Comparison of ENCODE assay signal across 25 cellular contexts in genomic region chr6:62446647-62447316, GRCh38.
"Had no signal": no experiment of that assay in that cellular context is flagged by ENCODE, and none has a peak within 500 bp of the region (broad histone marks: within the 10 kb centered on the region; RNA-seq: fewer than 3 reads in every experiment).

No MANE protein-coding gene starts in this region.

- H3K4me1 ChIP-seq: body of pancreas, heart right ventricle, lower lobe of right lung, sigmoid colon, testis, vagina had no signal

- H3K27ac Mint-ChIP-seq: activated CD4-positive, alpha-beta memory T cell treated with anti-CD3 and anti-CD28 coated beads, Interleukin-2, amount 10 ng/mL, durations not matched to agents 7 days and 5 days; activated CD4-positive, alpha-beta T cell treated with anti-CD3 and anti-CD28 coated beads, Interleukin-2, amount 10 ng/mL, durations not matched to agents 24 days and 14 days; activated T-helper 1 cell treated with anti-CD3 and anti-CD28 coated beads, Interleukin-12 subunit alpha, Interleukin-12 subunit beta, Interleukin-2, Interleukin-4 antibody, amounts not matched to agents 30 ng/mL and 10 ng/mL and 1 ng/mL, durations not matched to agents 14 hours and 24 hours and 36 hours; type B pancreatic cell had no signal

- H3K4me1 Mint-ChIP-seq: activated CD4-positive, alpha-beta memory T cell treated with anti-CD3 and anti-CD28 coated beads, Interleukin-2, amount 10 ng/mL, durations not matched to agents 7 days and 5 days; activated CD4-positive, alpha-beta T cell treated with anti-CD3 and anti-CD28 coated beads, Interleukin-2, amount 10 ng/mL, durations not matched to agents 24 days and 14 days had no signal

- H3K9me3 Mint-ChIP-seq: type B pancreatic cell had no signal

- H3K36me3 Mint-ChIP-seq: type B pancreatic cell had no signal

- H3K36me3 ChIP-seq: cardiac muscle cell, heart right ventricle, lower lobe of right lung, sigmoid colon, vagina had no signal

- H3K27me3 Mint-ChIP-seq: activated CD4-positive, alpha-beta memory T cell treated with anti-CD3 and anti-CD28 coated beads, Interleukin-2, amount 10 ng/mL, durations not matched to agents 7 days and 5 days; activated CD4-positive, alpha-beta T cell treated with anti-CD3 and anti-CD28 coated beads, Interleukin-2, amount 10 ng/mL, durations not matched to agents 24 days and 14 days; type B pancreatic cell had no signal

- H3K4me3 Mint-ChIP-seq: activated CD4-positive, alpha-beta memory T cell treated with anti-CD3 and anti-CD28 coated beads, Interleukin-2, amount 10 ng/mL, durations not matched to agents 7 days and 5 days; activated CD4-positive, alpha-beta T cell treated with anti-CD3 and anti-CD28 coated beads, Interleukin-2, amount 10 ng/mL, durations not matched to agents 24 days and 14 days; activated T-helper 1 cell treated with anti-CD3 and anti-CD28 coated beads, Interleukin-12 subunit alpha, Interleukin-12 subunit beta, Interleukin-2, Interleukin-4 antibody, amounts not matched to agents 30 ng/mL and 10 ng/mL and 1 ng/mL, durations not matched to agents 14 hours and 24 hours and 36 hours; type B pancreatic cell had no signal

- H3K27ac ChIP-seq: body of pancreas, cardiac muscle cell, heart right ventricle, lower lobe of right lung, sigmoid colon, testis, vagina had no signal

- FAIRE-seq: endometrium, kidney had no signal

- ATAC-seq: body of pancreas, heart right ventricle, left lobe of liver, lower lobe of right lung, mucosa of descending colon had no signal

- H3K4me3 ChIP-seq: body of pancreas, cardiac muscle cell, heart right ventricle, lower lobe of right lung, mucosa of descending colon, sigmoid colon, testis, vagina had no signal

- H3K27me3 ChIP-seq: body of pancreas, cardiac muscle cell, heart right ventricle, sigmoid colon, testis, vagina had no signal

- DNase-seq: activated CD4-positive, alpha-beta memory T cell treated with anti-CD3 and anti-CD28 coated beads, Interleukin-2, amount 10 ng/mL, durations not matched to agents 7 days and 5 days; activated CD4-positive, alpha-beta T cell treated with anti-CD3 and anti-CD28 coated beads, Interleukin-2, amount 10 ng/mL, durations not matched to agents 24 days and 14 days; activated gamma-delta T cell; activated naive CD4-positive, alpha-beta T cell treated with anti-CD3 and anti-CD28 coated beads, Interleukin-2, amount 50 U/mL, for 16 hours; anterior cingulate cortex; body of pancreas; cortex of kidney; foreskin fibroblast; heart right ventricle; kidney; lower lobe of right lung; mucosa of descending colon; nucleus accumbens; sigmoid colon; stimulated activated CD4-positive, alpha-beta T cell treated with anti-CD3 and anti-CD28 coated beads, Interleukin-2, amount 100 ng/mL, for 48 hours; stimulated activated CD8-positive, alpha-beta memory T cell treated with anti-CD3 and anti-CD28 coated beads, Interleukin-4, amount 100 ng/mL, for 48 hours; stimulated activated naive CD4-positive, alpha-beta T cell; T-helper 9 cell; testis had no signal

- H3K9me3 ChIP-seq: body of pancreas, lower lobe of right lung, mucosa of descending colon, sigmoid colon, testis, vagina had no signal
